ENCODE assay signal across 21 cellular contexts in genomic region chr3:157126365-157126764, GRCh38. TPM values are rescaled to one million over a fixed set of nuclear protein-coding genes. Genes with fewer than 3 reads are reported as not detected.
DNase-seq lines count a peak whose midpoint lies in the region; ATAC-seq, FAIRE-seq and TF ChIP-seq lines count a peak whose summit lies in the region.
"Had no signal": no experiment of that assay in that cellular context is flagged by ENCODE, and none has a peak within 500 bp of the region (broad histone marks: within the 10 kb centered on the region; RNA-seq: fewer than 3 reads in every experiment).

No MANE protein-coding gene starts in this region.

- H3K79me2 ChIP-seq in astrocyte (ENCODE audit: insufficient read depth, low read length), result no peaks in the 10 kb centered on the region

- H3K4me1 Mint-ChIP-seq in CD4-positive, alpha-beta T cell (ENCODE audit: low read depth), result peaks cover 42% of the 10 kb centered on the region
- H3K4me1 Mint-ChIP-seq in Caco-2 (ENCODE audit: low read depth, unreplicated experiment) (peaks cover 66% of the 10 kb centered on the region), astrocyte (ENCODE audit: low read depth, unreplicated experiment) (peaks cover 80% of the 10 kb centered on the region)
- H3K4me1 Mint-ChIP-seq in naive thymus-derived CD4-positive, alpha-beta T cell, result peaks cover 28 to 64% (median 44%) of the 10 kb centered on the region in 7 donors

- H3K36me3 ChIP-seq in Caco-2 (ENCODE audit: control insufficient read depth, insufficient read depth, low read length), result no peaks in the 10 kb centered on the region
- H3K36me3 ChIP-seq in astrocyte (ENCODE audit: insufficient read depth, low read length), result no peaks in the 10 kb centered on the region
- H3K36me3 ChIP-seq in naive thymus-derived CD4-positive, alpha-beta T cell (ENCODE audit: control insufficient read depth in 2 of 3, insufficient read depth in 3 of 3, low read length in 3 of 3), result no peaks in the 10 kb centered on the region
- H3K36me3 ChIP-seq: adrenal gland, gastroesophageal sphincter, lower lobe of right lung had no signal

- no TSS peak for BruUV-seq in Caco-2 (replicated peaks; lab: Mats Ljungman, UMichigan)

- no peaks in the 10 kb centered on the region for H3K27me3 Mint-ChIP-seq in CD4-positive, alpha-beta T cell
- H3K27me3 Mint-ChIP-seq in Caco-2 (ENCODE audit: insufficient read depth, unreplicated experiment) (no peaks in the 10 kb centered on the region), astrocyte (ENCODE audit: low read depth, unreplicated experiment) (no peaks in the 10 kb centered on the region)
- H3K27me3 Mint-ChIP-seq in naive thymus-derived CD4-positive, alpha-beta T cell, result no peaks in the 10 kb centered on the region
- H3K27me3 Mint-ChIP-seq: type B pancreatic cell had no signal

- no peak overlapping the region for H2AFZ ChIP-seq in astrocyte (ENCODE audit: low read depth, low read length)

- no peak overlapping the region for H3K9ac ChIP-seq in astrocyte (ENCODE audit: low read length)

- H3K27me3 ChIP-seq in CD4-positive, alpha-beta T cell (ENCODE audit: control insufficient read depth, insufficient read depth, low read length), result no peaks in the 10 kb centered on the region
- H3K27me3 ChIP-seq in Caco-2 (replicated peaks; ENCODE audit: control insufficient read depth, insufficient read depth, low read length) (no peaks in the 10 kb centered on the region), astrocyte (ENCODE audit: insufficient read depth, low read length) (no peaks in the 10 kb centered on the region)
- no peaks in the 10 kb centered on the region for H3K27me3 ChIP-seq in naive thymus-derived CD4-positive, alpha-beta T cell (ENCODE audit: control insufficient read depth in 2 of 2, insufficient read depth in 2 of 2, low read length in 2 of 2)
- H3K27me3 ChIP-seq: adrenal gland, gastroesophageal sphincter had no signal

- H3K4me2 ChIP-seq in astrocyte (ENCODE audit: low read length), result no peak overlapping the region

- H4K20me1 ChIP-seq in astrocyte (ENCODE audit: insufficient read depth, low read length), result no peaks in the 10 kb centered on the region

- DNase-seq in CD4-positive, alpha-beta T cell, result no peak
- DNase-seq in Caco-2, result no peak
- DNase-seq in astrocyte (ENCODE audit: low read depth), result no peak
- DNase-seq in naive thymus-derived CD4-positive, alpha-beta T cell, result no peak
- DNase-seq in left colon, result no peak
- DNase-seq: activated CD4-positive, alpha-beta T cell treated with anti-CD3 and anti-CD28 coated beads, Interleukin-2, amount 50 U/mL, for 4 hours; activated gamma-delta T cell; adrenal gland; endodermal cell; GOT3; islet precursor cell; lower lobe of right lung; NCI-H1694 treated with DMSO at 0.1 percent for 48 hours; psoas muscle; RPMI8226 had no signal

- no peak for ATAC-seq in CD4-positive, alpha-beta T cell (ENCODE audit: poor library complexity)
- no peak for ATAC-seq in naive thymus-derived CD4-positive, alpha-beta T cell
- ATAC-seq in left colon (no peak), HG02798 (IDR thresholded peaks at IDR 0.05; ENCODE audit: poor library complexity, unreplicated experiment) (no peak), HG03175 (IDR thresholded peaks at IDR 0.05; ENCODE audit: unreplicated experiment) (no peak)
- ATAC-seq: gastroesophageal sphincter, lower lobe of right lung, psoas muscle had no signal

- no peaks in the 10 kb centered on the region for H3K9me3 ChIP-seq in CD4-positive, alpha-beta T cell (ENCODE audit: control insufficient read depth, low read length)
- H3K9me3 ChIP-seq in Caco-2 (no peaks in the 10 kb centered on the region), astrocyte (ENCODE audit: insufficient read depth, low read depth, low read length) (no peaks in the 10 kb centered on the region)
- H3K9me3 ChIP-seq in naive thymus-derived CD4-positive, alpha-beta T cell (ENCODE audit: control insufficient read depth in 2 of 3, low read length in 3 of 3), result no peaks in the 10 kb centered on the region
- H3K9me3 ChIP-seq: adrenal gland, gastroesophageal sphincter, lower lobe of right lung, psoas muscle had no signal

- H3K4me3 Mint-ChIP-seq in CD4-positive, alpha-beta T cell, result no peak overlapping the region
- H3K4me3 Mint-ChIP-seq in Caco-2 (ENCODE audit: unreplicated experiment), result no peak overlapping the region
- no peak overlapping the region for H3K4me3 Mint-ChIP-seq in astrocyte (ENCODE audit: unreplicated experiment)
- H3K4me3 Mint-ChIP-seq in naive thymus-derived CD4-positive, alpha-beta T cell, result no peak overlapping the region
- H3K4me3 Mint-ChIP-seq: endodermal cell had no signal

- H3K9me3 Mint-ChIP-seq in CD4-positive, alpha-beta T cell, result no peaks in the 10 kb centered on the region
- H3K9me3 Mint-ChIP-seq in Caco-2 (ENCODE audit: unreplicated experiment) (no peaks in the 10 kb centered on the region), astrocyte (ENCODE audit: unreplicated experiment) (no peaks in the 10 kb centered on the region)
- no peaks in the 10 kb centered on the region for H3K9me3 Mint-ChIP-seq in naive thymus-derived CD4-positive, alpha-beta T cell
- H3K9me3 Mint-ChIP-seq: endodermal cell, type B pancreatic cell had no signal

- H3K27ac ChIP-seq in CD4-positive, alpha-beta T cell (ENCODE audit: low read depth, low read length), result no peak overlapping the region
- H3K27ac ChIP-seq in astrocyte (ENCODE audit: low read depth, low read length), result no peak overlapping the region
- H3K27ac ChIP-seq in naive thymus-derived CD4-positive, alpha-beta T cell (ENCODE audit: low read depth, low read length), result no peak overlapping the region
- H3K27ac ChIP-seq: coronary artery, gastroesophageal sphincter, lower lobe of right lung, psoas muscle had no signal

- peaks cover 97% of the 10 kb centered on the region for H3K4me1 ChIP-seq in Caco-2
- H3K4me1 ChIP-seq in astrocyte (ENCODE audit: insufficient read depth, low read length), result peaks cover 67% of the 10 kb centered on the region
- peaks cover 33% of the 10 kb centered on the region in 2 donors for H3K4me1 ChIP-seq in naive thymus-derived CD4-positive, alpha-beta T cell (ENCODE audit: control insufficient read depth in 2 of 2, insufficient read depth in 2 of 2, low read length in 2 of 2)

- peak overlapping the region; percentile 98 for H3K27ac Mint-ChIP-seq in CD4-positive, alpha-beta T cell
- H3K27ac Mint-ChIP-seq in Caco-2 (ENCODE audit: unreplicated experiment) (peak overlapping the region; percentile 69), astrocyte (ENCODE audit: unreplicated experiment) (peak overlapping the region; percentile 59)
- peak overlapping the region; percentile 14 to 97 (median 93) for H3K27ac Mint-ChIP-seq in naive thymus-derived CD4-positive, alpha-beta T cell
- H3K27ac Mint-ChIP-seq: endodermal cell had no signal

- H3K4me3 ChIP-seq in Caco-2 (ENCODE audit: low read depth, low read length) (no peak overlapping the region), astrocyte (ENCODE audit: insufficient read depth, low read depth, low read length) (no peak overlapping the region)
- H3K4me3 ChIP-seq in naive thymus-derived CD4-positive, alpha-beta T cell (ENCODE audit: low read length), result no peak overlapping the region
- H3K4me3 ChIP-seq: adrenal gland, coronary artery, gastroesophageal sphincter, lower lobe of right lung, psoas muscle had no signal

- no peak for FAIRE-seq in astrocyte (lab: Jason Lieb, UNC)
- FAIRE-seq: bronchial epithelial cell had no signal

- POLR2A ChIA-PET in CD4-positive, alpha-beta T cell (lab: Charles Lee), result interaction anchor here (0.8 to 2.6 kb wide), 5 partner anchors 33 to 571 kb away, joined by 3 to 13 read pairs (median 3); partner anchors contain the start of genes CCNL1 and SSR3
- POLR2A ChIA-PET in Caco-2 (lab: Charles Lee), result interaction anchor here (0.6 to 4.4 kb wide), 4 partner anchors 11 to 194 kb away, joined by 3 to 43 read pairs (median 3); no protein-coding TSS in a partner anchor
- POLR2A ChIA-PET in naive thymus-derived CD4-positive, alpha-beta T cell (lab: Charles Lee), result interaction anchor here (0.8 to 6.5 kb wide), 4 partner anchors 9 to 48 kb away, joined by 4 to 49 read pairs (median 8); no protein-coding TSS in a partner anchor

- intact Hi-C loops in CD4-positive, alpha-beta T cell (cut with DNase I, micrococcal nuclease), result loop anchor here in 1 of 2 experiments (5.0 kb wide), 2 partner anchors 314 to 574 kb away; no protein-coding TSS in a partner anchor
- intact Hi-C loops in Caco-2 (cut with micrococcal nuclease; ENCODE audit: unreplicated experiment) (no loop called here), left colon (cut with DNase I, micrococcal nuclease) (loop anchor here in 1 of 2 donors (5.0 kb wide), 1 partner anchor 39 kb away; no protein-coding TSS in a partner anchor)
- intact Hi-C loops in naive thymus-derived CD4-positive, alpha-beta T cell (cut with micrococcal nuclease), result no loop called here

- H3K36me3 Mint-ChIP-seq in CD4-positive, alpha-beta T cell (ENCODE audit: low read depth), result no peaks in the 10 kb centered on the region
- H3K36me3 Mint-ChIP-seq in Caco-2 (ENCODE audit: insufficient read depth, unreplicated experiment), result peaks cover 6% of the 10 kb centered on the region
- H3K36me3 Mint-ChIP-seq in astrocyte (ENCODE audit: low read depth, unreplicated experiment), result no peaks in the 10 kb centered on the region
- peaks cover 0 to under 1% (median 0%) of the 10 kb centered on the region in 5 donors for H3K36me3 Mint-ChIP-seq in naive thymus-derived CD4-positive, alpha-beta T cell
- H3K36me3 Mint-ChIP-seq: type B pancreatic cell had no signal

- TF ChIP-seq CTCF in CD4-positive, alpha-beta T cell (IDR thresholded peaks at IDR 0.05), result no peak
- TF ChIP-seq CTCF in Caco-2 (IDR thresholded peaks at IDR 0.05; ENCODE audit: insufficient read depth in 1 of 2, low read depth in 1 of 2, low read length in 1 of 2, severe bottlenecking in 1 of 2, unreplicated experiment in 1 of 2) (no peak), astrocyte (IDR thresholded peaks at IDR 0.05; ENCODE audit: insufficient read depth, low read depth, low read length) (no peak)

- CTCF ChIA-PET in CD4-positive, alpha-beta T cell (lab: Charles Lee), result interaction anchor here (1.1 to 2.9 kb wide), 4 partner anchors 11 to 375 kb away, joined by 3 to 20 read pairs (median 6); no protein-coding TSS in a partner anchor
- CTCF ChIA-PET in Caco-2 (lab: Charles Lee), result interaction anchor here (0.7 kb wide), 1 partner anchor 38 kb away, joined by 7 read pairs; no protein-coding TSS in a partner anchor
- CTCF ChIA-PET in naive thymus-derived CD4-positive, alpha-beta T cell (lab: Charles Lee), result interaction anchor here (0.9 to 2.9 kb wide), 3 partner anchors 12 to 584 kb away, joined by 3 to 12 read pairs (median 9); no protein-coding TSS in a partner anchor

RNA-seq across cellular contexts. Expression of gene CCNL1, which starts 33.6 kb away (rescaled TPM):
- 1,000 to 10,000 TPM; 1,350 to 1,388 TPM for total RNA-seq in CD4-positive, alpha-beta T cell
- 108 and 114 TPM in 2 replicates for total RNA-seq in Caco-2 (2022)
- total RNA-seq in astrocyte, result 63.2 and 66.8 TPM in 2 replicates
- total RNA-seq in naive thymus-derived CD4-positive, alpha-beta T cell, result 1,000 to 10,000 TPM in 2 of 5 experiments, 100 to 1,000 TPM in 3; 230 to 1,170 (median 374) TPM
- polyA plus RNA-seq in naive thymus-derived CD4-positive, alpha-beta T cell, result 10 to 100 TPM; 65.4 to 68.3 TPM
- 100 to 1,000 TPM; 103 to 128 TPM for total RNA-seq in left colon
